In the genomic region with DNA sequence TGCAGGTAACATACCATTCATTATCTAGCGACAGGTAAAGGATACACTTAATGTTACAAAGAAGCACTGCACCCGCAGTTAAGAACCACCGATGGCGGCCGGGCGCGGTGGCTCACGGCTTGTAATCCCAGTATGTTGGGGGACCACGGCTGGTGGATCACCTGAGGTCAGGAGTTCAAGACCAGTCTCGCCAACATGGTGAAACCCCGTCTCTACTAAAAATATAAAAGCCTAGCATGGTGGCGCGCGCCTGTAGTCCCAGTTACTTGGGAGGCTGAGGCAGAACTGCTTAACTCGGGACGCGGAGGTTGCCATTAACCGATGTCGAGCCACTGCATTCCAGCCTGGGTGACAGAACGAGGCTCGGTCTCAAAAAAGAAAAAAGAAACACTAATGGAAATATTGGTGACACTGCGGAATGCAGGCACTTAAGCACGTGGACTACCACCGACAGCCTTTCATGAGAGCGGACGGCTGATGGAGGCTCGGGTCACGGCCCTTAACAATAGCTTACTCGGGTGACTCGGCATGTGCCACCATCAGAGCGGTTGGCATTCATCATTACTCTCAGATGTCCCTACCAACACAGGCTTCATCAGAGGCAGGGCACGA, we compare ENCODE assay signal across 8 cellular contexts. TPM values are rescaled to one million over a fixed set of nuclear protein-coding genes. Genes with fewer than 3 reads are reported as not detected.
DNase-seq lines count a peak whose midpoint lies in the region; ATAC-seq and TF ChIP-seq lines count a peak whose summit lies in the region.

No MANE protein-coding gene starts in this region.

- no peaks in the 10 kb centered on the region for H3K9me3 Mint-ChIP-seq in activated CD8-positive, alpha-beta memory T cell treated with anti-CD3 and anti-CD28 coated beads, Interleukin-2, amount 10 ng/mL, durations not matched to agents 7 days and 5 days (ENCODE audit: low read depth)
- H3K9me3 Mint-ChIP-seq in activated CD8-positive, alpha-beta T cell treated with anti-CD3 and anti-CD28 coated beads for 36 hours: no peaks in the 10 kb centered on the region

- H3K27ac Mint-ChIP-seq in activated CD8-positive, alpha-beta memory T cell treated with anti-CD3 and anti-CD28 coated beads, Interleukin-2, amount 10 ng/mL, durations not matched to agents 7 days and 5 days: peak overlapping the region; percentile 95
- H3K27ac Mint-ChIP-seq in activated CD8-positive, alpha-beta T cell treated with anti-CD3 and anti-CD28 coated beads for 36 hours: peak overlapping the region; percentile 97

- POLR2A ChIA-PET in activated CD8-positive, alpha-beta T cell treated with anti-CD3 and anti-CD28 coated beads for 36 hours (lab: Charles Lee): interaction anchor here (0.5 to 4.1 kb wide), 20 partner anchors 9 to 1101 kb away, joined by 3 to 29 read pairs (median 4); a partner anchor contains a TSS

- H3K4me1 Mint-ChIP-seq in activated CD8-positive, alpha-beta memory T cell treated with anti-CD3 and anti-CD28 coated beads, Interleukin-2, amount 10 ng/mL, durations not matched to agents 7 days and 5 days: peaks cover 64% of the 10 kb centered on the region
- H3K4me1 Mint-ChIP-seq in activated CD8-positive, alpha-beta T cell treated with anti-CD3 and anti-CD28 coated beads for 36 hours (ENCODE audit: low read depth): peaks cover 51% of the 10 kb centered on the region

- intact Hi-C loops in activated CD8-positive, alpha-beta T cell treated with anti-CD3 and anti-CD28 coated beads for 36 hours (cut with micrococcal nuclease): loop anchor here (5.0 kb wide), 2 partner anchors 290 to 1130 kb away; a partner anchor contains a TSS

- ATAC-seq in activated CD8-positive, alpha-beta memory T cell treated with anti-CD3 and anti-CD28 coated beads, Interleukin-2, amount 10 ng/mL, durations not matched to agents 7 days and 5 days: no peak
- ATAC-seq in activated CD8-positive, alpha-beta T cell treated with anti-CD3 and anti-CD28 coated beads for 36 hours: no peak

- peak overlapping the region; percentile 56 to 95 for H3K4me3 ChIP-seq in foreskin fibroblast (ENCODE audit: low read depth in 1 of 2, low read length in 2 of 2)

- TF ChIP-seq POLR2A in erythroblast (IDR thresholded peaks at IDR 0.05; ENCODE audit: low read length): no peak

- no peaks in the 10 kb centered on the region for H3K27me3 Mint-ChIP-seq in activated CD8-positive, alpha-beta memory T cell treated with anti-CD3 and anti-CD28 coated beads, Interleukin-2, amount 10 ng/mL, durations not matched to agents 7 days and 5 days
- no peaks in the 10 kb centered on the region for H3K27me3 Mint-ChIP-seq in activated CD8-positive, alpha-beta T cell treated with anti-CD3 and anti-CD28 coated beads for 36 hours

- peak overlapping the region; percentile 89 for H3K4me3 Mint-ChIP-seq in activated CD8-positive, alpha-beta memory T cell treated with anti-CD3 and anti-CD28 coated beads, Interleukin-2, amount 10 ng/mL, durations not matched to agents 7 days and 5 days
- peak overlapping the region; percentile 95 for H3K4me3 Mint-ChIP-seq in activated CD8-positive, alpha-beta T cell treated with anti-CD3 and anti-CD28 coated beads for 36 hours

- peaks cover 59% of the 10 kb centered on the region for H3K36me3 Mint-ChIP-seq in activated CD8-positive, alpha-beta memory T cell treated with anti-CD3 and anti-CD28 coated beads, Interleukin-2, amount 10 ng/mL, durations not matched to agents 7 days and 5 days
- peaks cover 66% of the 10 kb centered on the region for H3K36me3 Mint-ChIP-seq in activated CD8-positive, alpha-beta T cell treated with anti-CD3 and anti-CD28 coated beads for 36 hours (ENCODE audit: low read depth)

- DNase-seq in activated CD8-positive, alpha-beta memory T cell treated with anti-CD3 and anti-CD28 coated beads, Interleukin-2, amount 10 ng/mL, durations not matched to agents 7 days and 5 days: peak; percentile 56
- no peak for DNase-seq in activated CD8-positive, alpha-beta memory T cell treated with anti-CD3 and anti-CD28 coated beads for 24 hours
- peak; percentile 47 for DNase-seq in activated CD8-positive, alpha-beta T cell treated with anti-CD3 and anti-CD28 coated beads for 36 hours
- no peak for DNase-seq in foreskin fibroblast
- peak; percentile 17 for DNase-seq in pulmonary artery endothelial cell (ENCODE audit: low read depth, low spot score)
- no peak for DNase-seq in amniotic stem cell (lab: John Stamatoyannopoulos, UW)
- DNase-seq in erythroblast (lab: John Stamatoyannopoulos, UW): no peak
- no peak for DNase-seq in GM19238 (ENCODE audit: insufficient read length, low spot score)

- CTCF ChIA-PET in activated CD8-positive, alpha-beta memory T cell treated with anti-CD3 and anti-CD28 coated beads, Interleukin-2, amount 10 ng/mL, durations not matched to agents 7 days and 5 days (lab: Charles Lee): interaction anchor here (1.1 to 1.3 kb wide), 2 partner anchors 43 to 351 kb away, joined by 3 to 5 read pairs; a partner anchor contains a TSS
- CTCF ChIA-PET in activated CD8-positive, alpha-beta T cell treated with anti-CD3 and anti-CD28 coated beads for 36 hours (lab: Charles Lee): no interaction called here

- TF ChIP-seq CTCF in activated CD8-positive, alpha-beta T cell treated with anti-CD3 and anti-CD28 coated beads for 36 hours (IDR thresholded peaks at IDR 0.05): no peak
- TF ChIP-seq CTCF in foreskin fibroblast (IDR thresholded peaks at IDR 0.05; ENCODE audit: low read depth, low read length): no peak

RNA-seq across cellular contexts. Expression of a gene that starts 0.5 kb away (rescaled TPM):
- 100 to 1,000 TPM; 418 to 494 TPM for total RNA-seq in activated CD8-positive, alpha-beta memory T cell treated with anti-CD3 and anti-CD28 coated beads, Interleukin-2, amount 10 ng/mL, durations not matched to agents 7 days and 5 days
- total RNA-seq in activated CD8-positive, alpha-beta T cell treated with anti-CD3 and anti-CD28 coated beads for 36 hours: 1,000 to 10,000 TPM; 1,276 to 1,298 TPM
- total RNA-seq in pulmonary artery endothelial cell: 244 and 416 TPM in 2 replicates

RNA-seq across cellular contexts. Expression of a gene that starts 0.9 kb away (rescaled TPM):
- 10 to 100 TPM in 1 of 2 experiments, 1 to 10 TPM in 1; 9.5 to 13.3 TPM for total RNA-seq in activated CD8-positive, alpha-beta memory T cell treated with anti-CD3 and anti-CD28 coated beads, Interleukin-2, amount 10 ng/mL, durations not matched to agents 7 days and 5 days
- 1 to 10 TPM; 7.6 to 7.9 TPM for total RNA-seq in activated CD8-positive, alpha-beta T cell treated with anti-CD3 and anti-CD28 coated beads for 36 hours
- total RNA-seq in pulmonary artery endothelial cell: 3.6 and 5.6 TPM in 2 replicates

RNA-seq across cellular contexts. Expression of a gene that starts 42.6 kb away (rescaled TPM):
- total RNA-seq in activated CD8-positive, alpha-beta memory T cell treated with anti-CD3 and anti-CD28 coated beads, Interleukin-2, amount 10 ng/mL, durations not matched to agents 7 days and 5 days: 10 to 100 TPM; 35.4 to 42.0 TPM
- 10 to 100 TPM; 20.9 to 23.3 TPM for total RNA-seq in activated CD8-positive, alpha-beta T cell treated with anti-CD3 and anti-CD28 coated beads for 36 hours
- total RNA-seq in pulmonary artery endothelial cell: 17.5 and 35.8 TPM in 2 replicates

RNA-seq across cellular contexts. Expression of a gene that starts 42.8 kb away (rescaled TPM):
- 10 to 100 TPM; 28.7 to 32.3 TPM for total RNA-seq in activated CD8-positive, alpha-beta memory T cell treated with anti-CD3 and anti-CD28 coated beads, Interleukin-2, amount 10 ng/mL, durations not matched to agents 7 days and 5 days
- total RNA-seq in activated CD8-positive, alpha-beta T cell treated with anti-CD3 and anti-CD28 coated beads for 36 hours: 10 to 100 TPM; 46.7 to 49.5 TPM
- 18.7 and 34.6 TPM in 2 replicates for total RNA-seq in pulmonary artery endothelial cell

RNA-seq across cellular contexts. Expression of a gene that starts 49.9 kb away (rescaled TPM):
- total RNA-seq in activated CD8-positive, alpha-beta memory T cell treated with anti-CD3 and anti-CD28 coated beads, Interleukin-2, amount 10 ng/mL, durations not matched to agents 7 days and 5 days: not detected
- not detected for total RNA-seq in activated CD8-positive, alpha-beta T cell treated with anti-CD3 and anti-CD28 coated beads for 36 hours
- total RNA-seq in pulmonary artery endothelial cell: 0.14 TPM in 1 of 2 replicates, not detected in the other

Comparison
In these comparisons a context has a peak if more than half of its experiments do, and no peak if none do; other contexts are left out.
1. DNase-seq: peak in activated CD8-positive, alpha-beta memory T cell treated with anti-CD3 and anti-CD28 coated beads, Interleukin-2, amount 10 ng/mL, durations not matched to agents 7 days and 5 days (single experiment), activated CD8-positive, alpha-beta T cell treated with anti-CD3 and anti-CD28 coated beads for 36 hours (single experiment) and pulmonary artery endothelial cell (single experiment); none in activated CD8-positive, alpha-beta memory T cell treated with anti-CD3 and anti-CD28 coated beads for 24 hours (single experiment), foreskin fibroblast (0 of 2), amniotic stem cell (single experiment), erythroblast (0 of 2) and GM19238 (single experiment).